ENCODE assay signal across 11 cellular contexts in genomic region chr17:76053230-76054111, GRCh38. TPM values are rescaled to one million over a fixed set of nuclear protein-coding genes. Genes with fewer than 3 reads are reported as not detected.
DNase-seq lines count a peak whose midpoint lies in the region; ATAC-seq, FAIRE-seq and TF ChIP-seq lines count a peak whose summit lies in the region.
"Had no signal": no experiment of that assay in that cellular context is flagged by ENCODE, and none has a peak within 500 bp of the region (broad histone marks: within the 10 kb centered on the region; RNA-seq: fewer than 3 reads in every experiment).

No MANE protein-coding gene starts in this region.

- RAD21 ChIA-PET in HCT116 (lab: Charles Lee; ENCODE audit: low non-redundant PET in 1 of 2, low total read pairs in 2 of 2, uncharacterized antibody in 2 of 2, unreplicated experiment in 2 of 2): no interaction called here

- FAIRE-seq in small intestine (lab: Jason Lieb, UNC): no peak

- no peak; the same call in 1 of the 2 replicates for TF ChIP-seq RAD21 in HCT116 (IDR thresholded peaks at IDR 0.05; ENCODE audit: low read depth)

- H3K79me2 ChIP-seq in HCT116 (ENCODE audit: insufficient read depth, low read length) (peaks cover 38% of the 10 kb centered on the region), fibroblast of lung (ENCODE audit: control insufficient read depth, insufficient read depth, low read length) (peaks cover 2% of the 10 kb centered on the region)

- H3K36me3 ChIP-seq in HCT116 (ENCODE audit: control insufficient read depth in 1 of 2, insufficient read depth in 2 of 2, low read length in 2 of 2) (peaks cover 59 to 66% of the 10 kb centered on the region in 2 experiments), fibroblast of lung (ENCODE audit: control insufficient read depth, insufficient read depth, low read length) (peaks cover 3% of the 10 kb centered on the region), small intestine (ENCODE audit: control insufficient read depth in 2 of 2, insufficient read depth in 2 of 2, low read length in 2 of 2) (peaks cover 24 to 28% of the 10 kb centered on the region in 2 donors)

- no peak for TF ChIP-seq POLR2A in HCT116 (IDR thresholded peaks at IDR 0.05; ENCODE audit: borderline replicate concordance, extremely low read depth, insufficient read depth, insufficient read length)

- intact Hi-C loops in HCT116 (cut with micrococcal nuclease): loop anchor here (1.0 kb wide), 1 partner anchor 19 kb away; the partner anchor contains the start of gene SRP68

- DNase-seq in HCT116 (ENCODE audit: low read depth, low spot score): peak; percentile 80
- DNase-seq in fibroblast of lung (ENCODE audit: low read depth in 2 of 2): peak; percentile 58 to 89
- peak; percentile 30 for DNase-seq in stimulated activated CD4-positive, alpha-beta T cell treated with anti-CD3 and anti-CD28 coated beads, Interleukin-4, amount 100 ng/mL, for 1 hour
- no peak for DNase-seq in NCI-H1105 (lab: John Stamatoyannopoulos, UW)
- DNase-seq in inferior parietal cortex (ENCODE audit: extremely low spot score): no peak
- no peak for DNase-seq in small intestine
- no peak for DNase-seq in NCI-H748 (lab: John Stamatoyannopoulos, UW; ENCODE audit: unreplicated experiment)
- DNase-seq: activated gamma-delta T cell treated with Interleukin-2 at 50 U/mL for 16 hours had no signal

- no peaks in the 10 kb centered on the region for H3K27me3 ChIP-seq in HCT116 (ENCODE audit: insufficient read depth, low read length)
- H3K27me3 ChIP-seq in fibroblast of lung (ENCODE audit: control insufficient read depth, insufficient read depth, low read length): no peaks in the 10 kb centered on the region
- H3K27me3 ChIP-seq in small intestine (ENCODE audit: control insufficient read depth in 2 of 2, insufficient read depth in 2 of 2, low read length in 2 of 2): no peaks in the 10 kb centered on the region
- H3K27me3 ChIP-seq: SJSA1 had no signal

- TF ChIP-seq CTCF in HCT116 (IDR thresholded peaks at IDR 0.05 in 2 of 3, conservative IDR thresholded peaks at IDR 0.05 in 1 of 3; ENCODE audit: borderline replicate concordance in 1 of 3, insufficient read depth in 1 of 3, low read depth in 2 of 3, low read length in 2 of 3): no peak
- TF ChIP-seq CTCF in VCaP (conservative IDR thresholded peaks at IDR 0.05): no peak
- no peak for TF ChIP-seq CTCF in fibroblast of lung (conservative IDR thresholded peaks at IDR 0.05 in 1 of 2, IDR thresholded peaks at IDR 0.05 in 1 of 2; ENCODE audit: low read depth in 1 of 2, low read length in 2 of 2)

- 80 to 87% (median 81%) methylated on average over 17 of the region's 17 CpGs for WGBS in small intestine, 3 donors

- H3K9me2 ChIP-seq in HCT116 (ENCODE audit: insufficient read depth): no peaks in the 10 kb centered on the region

- POLR2A ChIA-PET in HCT116 (lab: Charles Lee): interaction anchor here (0.5 to 2.0 kb wide), 5 partner anchors 10 to 168 kb away, joined by 3 to 7 read pairs (median 3); no protein-coding TSS in a partner anchor

- H3K9me3 ChIP-seq in HCT116 (ENCODE audit: control insufficient read depth in 1 of 2, insufficient read depth in 1 of 2, low read depth in 1 of 2, low read length in 2 of 2) (no peaks in the 10 kb centered on the region), fibroblast of lung (ENCODE audit: control insufficient read depth, insufficient read depth, low read depth, low read length) (no peaks in the 10 kb centered on the region), small intestine (ENCODE audit: control insufficient read depth, low read depth) (no peaks in the 10 kb centered on the region)
- H3K9me3 ChIP-seq: prostate gland, SJSA1 had no signal

- H3K4me2 ChIP-seq in HCT116 (ENCODE audit: low read length) (peak overlapping the region; percentile 63), fibroblast of lung (ENCODE audit: extremely low read depth, insufficient read depth, low read length) (no peak overlapping the region)

- no peaks in the 10 kb centered on the region for H4K20me1 ChIP-seq in HCT116 (ENCODE audit: insufficient read depth)
- no peaks in the 10 kb centered on the region for H4K20me1 ChIP-seq in fibroblast of lung (ENCODE audit: control insufficient read depth, extremely low read depth, insufficient read depth, low read length)

- H3K4me1 ChIP-seq in HCT116 (ENCODE audit: control insufficient read depth in 1 of 2, insufficient read depth in 2 of 2, low read length in 2 of 2): peaks cover 40% of the 10 kb centered on the region in 2 experiments
- peaks cover 2% of the 10 kb centered on the region for H3K4me1 ChIP-seq in fibroblast of lung (ENCODE audit: control insufficient read depth, extremely low read depth, insufficient read depth, low read length)
- H3K4me1 ChIP-seq in small intestine (ENCODE audit: control insufficient read depth in 2 of 2, insufficient read depth in 1 of 2, low read depth in 1 of 2, low read length in 1 of 2): no peaks in the 10 kb centered on the region
- H3K4me1 ChIP-seq: prostate gland had no signal

- peak; percentile 82 for ATAC-seq in HCT116

- BruUV-seq in HCT116 (replicated peaks; lab: Mats Ljungman, UMichigan): TSS peak; percentile 10

- no peak overlapping the region for H2AFZ ChIP-seq in HCT116 (ENCODE audit: low read depth, low read length, poor library complexity, severe bottlenecking)
- no peak overlapping the region for H2AFZ ChIP-seq in fibroblast of lung (ENCODE audit: low read length)

- H3K4me3 ChIP-seq in HCT116 (replicated peaks in 1 of 2; ENCODE audit: low read depth in 1 of 2, low read length in 2 of 2): peak overlapping the region; percentile 0 to 13; a peak in 2 of 4 replicates
- H3K4me3 ChIP-seq in fibroblast of lung (replicated peaks in 1 of 4; ENCODE audit: control extremely low read depth in 1 of 4, insufficient read depth in 1 of 4, low read depth in 3 of 4, low read length in 4 of 4): no peak overlapping the region
- no peak overlapping the region for H3K4me3 ChIP-seq in small intestine (ENCODE audit: low read depth in 1 of 2, low read length in 2 of 2)
- H3K4me3 ChIP-seq: prostate gland, SJSA1 had no signal

- H3K27ac ChIP-seq in HCT116 (ENCODE audit: low read depth, low read length): peak overlapping the region; percentile 79
- H3K27ac ChIP-seq in VCaP: peak overlapping the region; percentile 74; the same call in 1 of the 2 replicates
- H3K27ac ChIP-seq in fibroblast of lung (ENCODE audit: insufficient read depth, low read length): no peak overlapping the region
- no peak overlapping the region for H3K27ac ChIP-seq in small intestine (ENCODE audit: low read depth in 1 of 2, low read length in 1 of 2)
- H3K27ac ChIP-seq: prostate gland, SJSA1 had no signal

- H3K9ac ChIP-seq in HCT116 (ENCODE audit: low read length) (peak overlapping the region; percentile 36), fibroblast of lung (ENCODE audit: insufficient read depth, low read length) (no peak overlapping the region)

- CTCF ChIA-PET in HCT116 (lab: Charles Lee): interaction anchor here (0.8 to 2.0 kb wide), 3 partner anchors 19 to 226 kb away, joined by 3 to 6 read pairs (median 5); partner anchors contain the start of gene SRP68

TF ChIP-seq in HCT116, 20 proteins besides CTCF, POLR2A, EP300 and RAD21 (continues in another document):
- no peak for TF ChIP-seq CEBPB (IDR thresholded peaks at IDR 0.05; ENCODE audit: low read depth)

RNA-seq across cellular contexts. Expression of gene SRP68, which starts 18.8 kb away (rescaled TPM):
- total RNA-seq in HCT116 (2021; ENCODE audit: unreplicated experiment) (152 TPM), fibroblast of lung (23.6 and 34.0 TPM in 2 replicates)
- polyA plus RNA-seq in HCT116 (2012): 117 and 132 TPM in 2 replicates
- polyA plus RNA-seq in fibroblast of lung (68.6 and 81.5 TPM in 2 replicates), small intestine (10 to 100 TPM; 34.0 to 43.1 (median 35.4) TPM)
- polyA plus RNA-seq in fibroblast of lung (2012): 65.3 and 82.5 TPM in 2 replicates
- 52.1 and 88.8 TPM in 2 replicates for polyA minus RNA-seq in fibroblast of lung (ENCODE audit: low replicate concordance)

RNA-seq across cellular contexts. Expression of gene GALR2, which starts 21.1 kb away (rescaled TPM):
- total RNA-seq in HCT116 (2021; ENCODE audit: unreplicated experiment): 0.27 TPM
- 0.13 and 0.15 TPM in 2 replicates for polyA plus RNA-seq in HCT116 (2012)
- not detected in 2 replicates for total RNA-seq in fibroblast of lung
- not detected in 2 replicates for polyA plus RNA-seq in fibroblast of lung
- not detected in 2 replicates for polyA plus RNA-seq in fibroblast of lung (2012)
- polyA minus RNA-seq in fibroblast of lung (ENCODE audit: low replicate concordance): not detected in 2 replicates
- under 1 TPM in 1 of 3 donors, not detected in 2; 0.54 TPM for polyA plus RNA-seq in small intestine

RNA-seq across cellular contexts. Expression of gene ZACN, which starts 25.5 kb away (rescaled TPM):
- not detected for total RNA-seq in HCT116 (2021; ENCODE audit: unreplicated experiment)
- 10.7 and 15.1 TPM in 2 replicates for polyA plus RNA-seq in HCT116 (2012)
- total RNA-seq in fibroblast of lung: not detected in 2 replicates
- not detected in 2 replicates for polyA plus RNA-seq in fibroblast of lung
- 1.9 and 12.7 TPM in 2 replicates for polyA plus RNA-seq in fibroblast of lung (2012)
- not detected in 2 replicates for polyA minus RNA-seq in fibroblast of lung (ENCODE audit: low replicate concordance)
- 1 to 10 TPM in 2 of 3 donors, under 1 TPM in 1; 0.87 to 2.5 (median 1.6) TPM for polyA plus RNA-seq in small intestine
- total RNA-seq: prostate gland, SJSA1 had no signal

RNA-seq across cellular contexts. Expression of gene EVPL, which starts 26.4 kb away (rescaled TPM):
- 58.0 TPM for total RNA-seq in HCT116 (2021; ENCODE audit: unreplicated experiment)
- 38.3 and 41.0 TPM in 2 replicates for polyA plus RNA-seq in HCT116 (2012)
- total RNA-seq in fibroblast of lung: not detected in 2 replicates
- not detected in 2 replicates for polyA plus RNA-seq in fibroblast of lung
- not detected in 2 replicates for polyA plus RNA-seq in fibroblast of lung (2012)
- not detected in 2 replicates for polyA minus RNA-seq in fibroblast of lung (ENCODE audit: low replicate concordance)
- polyA plus RNA-seq in small intestine: 10 to 100 TPM; 10.7 to 66.4 (median 38.6) TPM
- total RNA-seq: SJSA1 had no signal

RNA-seq across cellular contexts. Expression of gene EXOC7, which starts 50.1 kb away (rescaled TPM):
- 114 TPM for total RNA-seq in HCT116 (2021; ENCODE audit: unreplicated experiment)
- 57.8 and 59.4 TPM in 2 replicates for polyA plus RNA-seq in HCT116 (2012)
- 76.8 and 88.8 TPM in 2 replicates for total RNA-seq in fibroblast of lung
- 66.8 and 85.4 TPM in 2 replicates for polyA plus RNA-seq in fibroblast of lung
- polyA plus RNA-seq in fibroblast of lung (2012): 97.3 and 104 TPM in 2 replicates
- 224 and 247 TPM in 2 replicates for polyA minus RNA-seq in fibroblast of lung (ENCODE audit: low replicate concordance)
- polyA plus RNA-seq in small intestine: 10 to 100 TPM; 47.3 to 51.7 (median 47.7) TPM

Comparison
In these comparisons a context has a peak if more than half of its experiments do, and no peak if none do; other contexts are left out.
1. DNase-seq: peak in HCT116 (single experiment), fibroblast of lung (2 of 2) and stimulated activated CD4-positive, alpha-beta T cell treated with anti-CD3 and anti-CD28 coated beads, Interleukin-4, amount 100 ng/mL, for 1 hour (single experiment); none in NCI-H1105 (single experiment), inferior parietal cortex (single experiment), small intestine (single experiment) and NCI-H748 (single experiment).
2. H3K27ac ChIP-seq: peak in HCT116 (single experiment) and VCaP (single experiment); none in fibroblast of lung (single experiment) and small intestine (0 of 2).
3. H3K4me3 ChIP-seq: peak in HCT116 (2 of 2); none in fibroblast of lung (0 of 4) and small intestine (0 of 2).